ENCODE assay signal across 8 cellular contexts in the genomic region with DNA sequence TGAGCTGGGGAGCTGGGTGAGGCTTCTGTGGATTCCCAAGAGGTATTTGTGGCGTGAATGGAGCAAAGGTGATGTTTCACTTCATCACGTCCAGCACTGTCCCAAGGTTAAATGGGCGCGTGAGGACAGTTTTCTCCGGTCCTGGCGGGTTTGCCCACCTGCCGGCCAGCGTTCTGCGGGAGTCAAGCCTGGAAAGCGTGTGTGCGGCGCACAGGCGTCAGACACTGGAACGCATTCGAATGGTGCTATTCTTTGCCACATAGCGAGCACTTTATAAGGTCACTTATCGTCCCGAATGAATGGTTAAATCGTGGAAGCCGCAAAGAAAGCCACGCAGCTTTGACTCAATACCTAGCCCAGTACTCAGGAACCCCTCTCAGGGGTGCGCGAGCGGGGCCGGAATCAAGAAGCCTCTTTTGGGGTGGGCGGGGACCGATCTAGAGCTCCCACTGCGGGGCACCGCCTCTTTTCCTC. TPM values are rescaled to one million over a fixed set of nuclear protein-coding genes. Genes with fewer than 3 reads are reported as not detected.
DNase-seq lines count a peak whose midpoint lies in the region; ATAC-seq and TF ChIP-seq lines count a peak whose summit lies in the region.

No MANE protein-coding gene starts in this region.

- H3K9me3 ChIP-seq in CD4-positive, alpha-beta memory T cell (ENCODE audit: control insufficient read depth in 1 of 2, low read length in 2 of 2): no peaks in the 10 kb centered on the region
- no peaks in the 10 kb centered on the region for H3K9me3 ChIP-seq in effector memory CD4-positive, alpha-beta T cell (ENCODE audit: control insufficient read depth, low read length)
- no peaks in the 10 kb centered on the region for H3K9me3 ChIP-seq in neuron (ENCODE audit: low read length)

- no peaks in the 10 kb centered on the region for H3K9me3 Mint-ChIP-seq in CD4-positive, alpha-beta memory T cell

- peak overlapping the region; percentile 66 to 71 for H3K4me3 ChIP-seq in CD4-positive, alpha-beta memory T cell (ENCODE audit: low read length in 2 of 2)
- H3K4me3 ChIP-seq in KMS-11 (IDR thresholded peaks at IDR 0.05; ENCODE audit: insufficient read depth, low read depth, low read length): no peak overlapping the region
- H3K4me3 ChIP-seq in effector memory CD4-positive, alpha-beta T cell (ENCODE audit: insufficient read depth, low read depth, low read length, poor library complexity, severe bottlenecking): peak overlapping the region; percentile 90
- peak overlapping the region; percentile 28 for H3K4me3 ChIP-seq in neuron (ENCODE audit: low read length)

- H3K27ac Mint-ChIP-seq in CD4-positive, alpha-beta memory T cell: peak overlapping the region; percentile 33 to 90 (median 74)

- no peak for DNase-seq in CD4-positive, alpha-beta memory T cell
- DNase-seq in effector memory CD4-positive, alpha-beta T cell: no peak
- DNase-seq in SKM-1 (lab: John Stamatoyannopoulos, UW; ENCODE audit: unreplicated experiment) (no peak), SW 1271 (lab: John Stamatoyannopoulos, UW) (no peak), islet precursor cell (no peak)

- H3K4me1 ChIP-seq in CD4-positive, alpha-beta memory T cell (ENCODE audit: insufficient read depth, low read length): peaks cover 27% of the 10 kb centered on the region
- H3K4me1 ChIP-seq in KMS-11 (ENCODE audit: low read depth, poor library complexity, severe bottlenecking): peaks cover 67% of the 10 kb centered on the region
- peaks cover 13% of the 10 kb centered on the region for H3K4me1 ChIP-seq in effector memory CD4-positive, alpha-beta T cell (ENCODE audit: control insufficient read depth, insufficient read depth, low read length, poor library complexity, severe bottlenecking)
- peaks cover 19% of the 10 kb centered on the region for H3K4me1 ChIP-seq in neuron (ENCODE audit: insufficient read depth, low read length)

- intact Hi-C loops in CD4-positive, alpha-beta memory T cell (cut with micrococcal nuclease): loop anchor here (1.0 to 5.0 kb wide), 4 partner anchors 17 to 433 kb away; a partner anchor contains a TSS

- TF ChIP-seq CTCF in KMS-11 (conservative IDR thresholded peaks at IDR 0.05; ENCODE audit: low read depth, low read length): peak; percentile 85; the same call in 1 of the 2 replicates

- peak overlapping the region; percentile 69 for H2AFZ ChIP-seq in KMS-11 (ENCODE audit: low read depth)
- no peak overlapping the region for H2AFZ ChIP-seq in neuron (ENCODE audit: low read depth, low read length)

- H3K27me3 ChIP-seq in CD4-positive, alpha-beta memory T cell (ENCODE audit: insufficient read depth, low read length): no peaks in the 10 kb centered on the region
- H3K27me3 ChIP-seq in KMS-11 (ENCODE audit: insufficient read depth, low read depth) (no peaks in the 10 kb centered on the region), neuron (ENCODE audit: insufficient read depth, low read length) (no peaks in the 10 kb centered on the region)
- H3K27me3 ChIP-seq in effector memory CD4-positive, alpha-beta T cell (replicated peaks; ENCODE audit: control insufficient read depth, insufficient read depth, low read length, poor library complexity, severe bottlenecking): no peaks in the 10 kb centered on the region

- CTCF ChIA-PET in CD4-positive, alpha-beta memory T cell (lab: Charles Lee; ENCODE audit: partially characterized antibody): interaction anchor here (0.6 to 13.5 kb wide), 34 partner anchors 10 to 434 kb away, joined by 3 to 121 read pairs (median 3); a partner anchor contains a TSS

- peaks cover 45% of the 10 kb centered on the region for H3K79me2 ChIP-seq in KMS-11 (ENCODE audit: insufficient read depth, low read depth)

- H3K4me2 ChIP-seq in KMS-11: peak overlapping the region; percentile 46

- peaks cover 4% of the 10 kb centered on the region for H3K36me3 ChIP-seq in CD4-positive, alpha-beta memory T cell (ENCODE audit: insufficient read depth, low read length)
- H3K36me3 ChIP-seq in KMS-11 (ENCODE audit: insufficient read depth): peaks cover 13% of the 10 kb centered on the region; the same call in 1 of the 2 replicates
- peaks cover 14% of the 10 kb centered on the region for H3K36me3 ChIP-seq in effector memory CD4-positive, alpha-beta T cell (ENCODE audit: control insufficient read depth, insufficient read depth, low read length)
- peaks cover 17% of the 10 kb centered on the region for H3K36me3 ChIP-seq in neuron (ENCODE audit: insufficient read depth, low read length)

- H3K9ac ChIP-seq in KMS-11: no peak overlapping the region; the same call in 1 of the 2 replicates

- H4K20me1 ChIP-seq in KMS-11 (ENCODE audit: insufficient read depth): peaks cover 15% of the 10 kb centered on the region

- no peak for ATAC-seq in GM19452 (IDR thresholded peaks at IDR 0.05; ENCODE audit: unreplicated experiment)

- H3K4me3 Mint-ChIP-seq in CD4-positive, alpha-beta memory T cell: peak overlapping the region; percentile 85 to 96 (median 90)

- H3K36me3 Mint-ChIP-seq in CD4-positive, alpha-beta memory T cell: peaks cover 6 to 26% of the 10 kb centered on the region in 2 donors

- H3K27me3 Mint-ChIP-seq in CD4-positive, alpha-beta memory T cell: no peaks in the 10 kb centered on the region

- peaks cover 21 to 39% (median 31%) of the 10 kb centered on the region in 4 donors for H3K4me1 Mint-ChIP-seq in CD4-positive, alpha-beta memory T cell

- peak overlapping the region; percentile 79 for H3K27ac ChIP-seq in CD4-positive, alpha-beta memory T cell (ENCODE audit: low read depth, low read length)
- H3K27ac ChIP-seq in KMS-11: no peak overlapping the region
- H3K27ac ChIP-seq in effector memory CD4-positive, alpha-beta T cell (ENCODE audit: insufficient read depth, low read length, poor library complexity, severe bottlenecking): no peak overlapping the region

- POLR2A ChIA-PET in CD4-positive, alpha-beta memory T cell (lab: Charles Lee; ENCODE audit: partially characterized antibody): interaction anchor here (0.7 to 2.3 kb wide), 16 partner anchors 10 to 543 kb away, joined by 3 to 10 read pairs (median 4); a partner anchor contains a TSS

RNA-seq across cellular contexts. Expression of a gene that starts 0.4 kb away (rescaled TPM):
- 10 to 100 TPM; 58.0 to 68.2 TPM for total RNA-seq in CD4-positive, alpha-beta memory T cell
- polyA plus RNA-seq in CD4-positive, alpha-beta memory T cell: 100 to 1,000 TPM; 138 to 140 TPM

RNA-seq across cellular contexts. Expression of a gene that starts 42.9 kb away (rescaled TPM):
- total RNA-seq in CD4-positive, alpha-beta memory T cell: 10 to 100 TPM; 20.6 to 21.2 TPM
- polyA plus RNA-seq in CD4-positive, alpha-beta memory T cell: 10 to 100 TPM in 1 of 2 donors, 1 to 10 TPM in 1; 1.2 to 10.5 TPM
